In genomic region chr19:43270781-43271730, GRCh38 we compare ENCODE assay signal across 9 cellular contexts. TPM values are rescaled to one million over a fixed set of nuclear protein-coding genes. Genes with fewer than 3 reads are reported as not detected.
DNase-seq lines count a peak whose midpoint lies in the region; ATAC-seq, FAIRE-seq and TF ChIP-seq lines count a peak whose summit lies in the region.
"Not testable (repeated sequence)": the region's sequence is repeated elsewhere in the genome, so short reads cannot be mapped to it uniquely, and the experiment has no call there.
"Had no signal": no experiment of that assay in that cellular context is flagged by ENCODE, and none has a peak within 500 bp of the region (broad histone marks: within the 10 kb centered on the region; RNA-seq: fewer than 3 reads in every experiment).

No MANE protein-coding gene starts in this region.

- not testable (repeated sequence) for H3K27ac ChIP-seq in CD4-positive, alpha-beta memory T cell (ENCODE audit: low read depth, low read length); GM12878 (ENCODE audit: control insufficient read depth, insufficient read depth); neural progenitor cell; testis

- TF ChIP-seq CTCF in GM12878 (IDR thresholded peaks at IDR 0.05 in 2 of 3, conservative IDR thresholded peaks at IDR 0.05 in 1 of 3; ENCODE audit: control insufficient read depth in 2 of 3, extremely low read depth in 1 of 3, insufficient read depth in 1 of 3, low read depth in 3 of 3, low read length in 3 of 3): peak in 2 of 3 experiments; percentile 26 to 42; a peak in 3 of 6 replicates
- TF ChIP-seq CTCF in fibroblast of mammary gland (conservative IDR thresholded peaks at IDR 0.05; ENCODE audit: control insufficient read depth, insufficient read depth, low read depth, low read length): peak; percentile 31
- peak; percentile 30 for TF ChIP-seq CTCF in neural progenitor cell (IDR thresholded peaks at IDR 0.05)
- peak in 2 of 3 experiments; percentile 9 to 52 for TF ChIP-seq CTCF in testis (IDR thresholded peaks at IDR 0.05)

- intact Hi-C loops in CD4-positive, alpha-beta memory T cell (cut with micrococcal nuclease); GM12878 (cut with micrococcal nuclease; ENCODE audit: unreplicated experiment); testis (cut with DNase I; ENCODE audit: low total_unique reads): not testable (repeated sequence)

- SMC1A ChIA-PET in GM12878 (lab: Charles Lee; ENCODE audit: uncharacterized antibody, unreplicated experiment): not testable (repeated sequence)

- H3K9me3 Mint-ChIP-seq in CD4-positive, alpha-beta memory T cell; activated CD8-positive, alpha-beta T cell treated with anti-CD3 and anti-CD28 coated beads, Interleukin-2, amount 10 ng/mL, durations not matched to agents 7 days and 5 days (ENCODE audit: insufficient read depth): not testable (repeated sequence)
- H3K9me3 Mint-ChIP-seq in neural progenitor cell: peaks cover 23% of the 10 kb centered on the region

- H3K4me2 ChIP-seq in GM12878 (ENCODE audit: control insufficient read depth, insufficient read depth); neural progenitor cell: not testable (repeated sequence)

- not testable (repeated sequence) for BruUV-seq in GM12878 (replicated peaks; lab: Mats Ljungman, UMichigan)

- H3K4me1 Mint-ChIP-seq in CD4-positive, alpha-beta memory T cell; activated CD8-positive, alpha-beta T cell treated with anti-CD3 and anti-CD28 coated beads, Interleukin-2, amount 10 ng/mL, durations not matched to agents 7 days and 5 days (ENCODE audit: low read depth); neural progenitor cell: not testable (repeated sequence)

- not testable (repeated sequence) for TF ChIP-seq EP300 in GM12878 (IDR thresholded peaks at IDR 0.05; ENCODE audit: borderline replicate concordance in 1 of 2, control insufficient read depth in 1 of 2, low read depth in 2 of 2, low read length in 2 of 2)

- H3K27me3 ChIP-seq in CD4-positive, alpha-beta memory T cell (ENCODE audit: insufficient read depth, low read length); GM12878 (replicated peaks in 1 of 2; ENCODE audit: control insufficient read depth in 2 of 2, insufficient read depth in 2 of 2, low read length in 1 of 2); neural progenitor cell; testis: not testable (repeated sequence)

- H3F3A ChIP-seq in neural progenitor cell (ENCODE audit: low read depth): not testable (repeated sequence)

- not testable (repeated sequence) for H3K79me2 ChIP-seq in GM12878 (ENCODE audit: control insufficient read depth, insufficient read depth, low read length); neural progenitor cell (ENCODE audit: low read depth)

- in situ Hi-C loops in GM12878 (cut with MboI): not testable (repeated sequence)

- not testable (repeated sequence) for H3K9ac ChIP-seq in GM12878 (ENCODE audit: control insufficient read depth, insufficient read depth, low read length); neural progenitor cell

- not testable (repeated sequence) for H2AFZ ChIP-seq in GM12878 (ENCODE audit: control insufficient read depth, low read depth, low read length); neural progenitor cell (replicated peaks)

- DNase-seq in CD4-positive, alpha-beta memory T cell: peak in 4 of 5 donors; percentile 3 to 32 (median 16)
- DNase-seq in HS-27A (ENCODE audit: low read depth) (peak; percentile 26), RKO (ENCODE audit: low spot score) (peak; percentile 3), testis (peak; percentile 43)
- DNase-seq in activated CD8-positive, alpha-beta T cell treated with anti-CD3 and anti-CD28 coated beads, Interleukin-2, amount 10 ng/mL, durations not matched to agents 7 days and 5 days: peak; percentile 33
- not testable (repeated sequence) for DNase-seq in GM12878 (ENCODE audit: low read depth, low spot score); fibroblast of mammary gland (ENCODE audit: low read depth); neural progenitor cell (ENCODE audit: low spot score)

- not testable (repeated sequence) for TF ChIP-seq RAD21 in GM12878 (IDR thresholded peaks at IDR 0.05; ENCODE audit: insufficient read depth, low read depth, low read length)

- H3K27me3 Mint-ChIP-seq in CD4-positive, alpha-beta memory T cell; activated CD8-positive, alpha-beta T cell treated with anti-CD3 and anti-CD28 coated beads, Interleukin-2, amount 10 ng/mL, durations not matched to agents 7 days and 5 days (ENCODE audit: low read depth); neural progenitor cell (ENCODE audit: insufficient read depth, low read depth): not testable (repeated sequence)

- not testable (repeated sequence) for H3K27ac Mint-ChIP-seq in CD4-positive, alpha-beta memory T cell; activated CD8-positive, alpha-beta T cell treated with anti-CD3 and anti-CD28 coated beads, Interleukin-2, amount 10 ng/mL, durations not matched to agents 7 days and 5 days; neural progenitor cell

- TF ChIP-seq POLR2A in GM12878 (IDR thresholded peaks at IDR 0.05; ENCODE audit: low read depth, low read length); testis (IDR thresholded peaks at IDR 0.05): not testable (repeated sequence)

- H3K4me1 ChIP-seq in CD4-positive, alpha-beta memory T cell (ENCODE audit: insufficient read depth, low read length); GM12878 (ENCODE audit: control insufficient read depth, insufficient read depth, low read length); neural progenitor cell; testis: not testable (repeated sequence)

- not testable (repeated sequence) for H3K36me3 ChIP-seq in CD4-positive, alpha-beta memory T cell (ENCODE audit: insufficient read depth, low read length); GM12878 (ENCODE audit: control insufficient read depth in 2 of 2, insufficient read depth in 2 of 2, low read length in 1 of 2); neural progenitor cell; testis (ENCODE audit: low read depth, missing control alignments)

- H3K36me3 Mint-ChIP-seq in CD4-positive, alpha-beta memory T cell; activated CD8-positive, alpha-beta T cell treated with anti-CD3 and anti-CD28 coated beads, Interleukin-2, amount 10 ng/mL, durations not matched to agents 7 days and 5 days (ENCODE audit: low read depth); neural progenitor cell: not testable (repeated sequence)

- CTCF ChIA-PET in CD4-positive, alpha-beta memory T cell (lab: Charles Lee; ENCODE audit: partially characterized antibody): interaction anchor here (1.7 kb wide), 1 partner anchor 177 kb away, joined by 5 read pairs; no protein-coding TSS in a partner anchor
- CTCF ChIA-PET in activated CD8-positive, alpha-beta T cell treated with anti-CD3 and anti-CD28 coated beads, Interleukin-2, amount 10 ng/mL, durations not matched to agents 7 days and 5 days (lab: Charles Lee); GM12878 (lab: Yijun Ruan, JAX): not testable (repeated sequence)

- not testable (repeated sequence) for H3K4me3 Mint-ChIP-seq in CD4-positive, alpha-beta memory T cell; activated CD8-positive, alpha-beta T cell treated with anti-CD3 and anti-CD28 coated beads, Interleukin-2, amount 10 ng/mL, durations not matched to agents 7 days and 5 days; neural progenitor cell

- 42% methylated on average over 20 of the region's 22 CpGs for WGBS in GM12878 (ENCODE audit: insufficient coverage, insufficient replicate concordance, low lambda C conversion rate, missing lambda C conversion rate)
- WGBS in testis, 2 donors: 62 to 70% methylated on average over 22 of the region's 22 CpGs

- not testable (repeated sequence) for FAIRE-seq in GM12878 (lab: Jason Lieb, UNC)

- not testable (repeated sequence) for H3K9me3 ChIP-seq in CD4-positive, alpha-beta memory T cell (ENCODE audit: control insufficient read depth in 1 of 2, low read length in 2 of 2); GM12878 (replicated peaks; ENCODE audit: control insufficient read depth, insufficient read depth, low read length); neural progenitor cell (ENCODE audit: low read depth); testis

- ATAC-seq in activated CD8-positive, alpha-beta T cell treated with anti-CD3 and anti-CD28 coated beads, Interleukin-2, amount 10 ng/mL, durations not matched to agents 7 days and 5 days; GM12878: not testable (repeated sequence)

- H3K4me3 ChIP-seq in CD4-positive, alpha-beta memory T cell (ENCODE audit: low read length in 2 of 2); GM12878; fibroblast of mammary gland (ENCODE audit: control insufficient read depth, low read depth, low read length); neural progenitor cell; testis: not testable (repeated sequence)

- POLR2A ChIA-PET in CD4-positive, alpha-beta memory T cell (lab: Charles Lee; ENCODE audit: partially characterized antibody); activated CD8-positive, alpha-beta T cell treated with anti-CD3 and anti-CD28 coated beads, Interleukin-2, amount 10 ng/mL, durations not matched to agents 7 days and 5 days (lab: Charles Lee); GM12878 (lab: Charles Lee): not testable (repeated sequence)

- RAD21 ChIA-PET in GM12878 (lab: Charles Lee; ENCODE audit: unreplicated experiment): not testable (repeated sequence)

- H4K20me1 ChIP-seq in GM12878 (ENCODE audit: control insufficient read depth, insufficient read depth); neural progenitor cell (ENCODE audit: low read depth): not testable (repeated sequence)

RNA-seq across cellular contexts. Expression of gene PSG9, which starts 1.7 kb away (rescaled TPM):
- not detected for total RNA-seq in CD4-positive, alpha-beta memory T cell
- polyA plus RNA-seq in CD4-positive, alpha-beta memory T cell: not detected
- not detected for total RNA-seq in activated CD8-positive, alpha-beta T cell treated with anti-CD3 and anti-CD28 coated beads, Interleukin-2, amount 10 ng/mL, durations not matched to agents 7 days and 5 days
- total RNA-seq in GM12878 (2013; cell fraction: nucleolus; rRNA removed): not detected in 2 replicates
- total RNA-seq in GM12878 (2014; rRNA removed) (not detected in 2 replicates), GM12878 (2014; rRNA removed; fragmentation: Illumina TruSeq; extraction: Trizol) (not detected in 2 replicates), GM12878 (2021) (not detected in 2 replicates), neural progenitor cell (ENCODE audit: low replicate concordance) (not detected in 2 replicates), testis (under 1 TPM in 1 of 2 donors, not detected in 1; 0.12 TPM)
- not detected for polyA plus RNA-seq in GM12878 (2011; ENCODE audit: low read depth)
- polyA plus RNA-seq in GM12878 (2011; rRNA removed) (not detected in 2 replicates), GM12878 (2014; fragmentation: Illumina TruSeq; extraction: Trizol) (not detected in 2 replicates), GM12878 (2014; fragmentation: Nextera tagmentation; extraction: Ambion mirVana) (not detected), GM12878 (2014; rRNA removed) (not detected in 2 replicates), GM12878 (2016; fragmentation: Nextera tagmentation; extraction: Ambion mirVana) (not detected), testis (ENCODE audit: insufficient read depth, low read depth, low replicate concordance) (not detected)
- not detected in 2 replicates for polyA plus RNA-seq in GM12878 (2011; cell fraction: cytosol; rRNA removed)
- not detected in 2 replicates for polyA plus RNA-seq in GM12878 (2011; cell fraction: nucleus; rRNA removed)
- not detected in 2 replicates for polyA plus RNA-seq in GM12878 (2012)
- polyA minus RNA-seq in GM12878 (2011; rRNA and poly(A)+ RNA removed): not detected in 2 replicates
- not detected in 2 replicates for polyA minus RNA-seq in GM12878 (2011; cell fraction: cytosol; rRNA and poly(A)+ RNA removed)
- polyA minus RNA-seq in GM12878 (2011; cell fraction: nucleus; rRNA and poly(A)+ RNA removed): not detected in 2 replicates
- total RNA-seq: sciatic nerve had no signal
